8 cellular contexts compared by ENCODE assay signal in genomic region chr13:98570929-98571372, GRCh38. TPM values are rescaled to one million over a fixed set of nuclear protein-coding genes. Genes with fewer than 3 reads are reported as not detected.
DNase-seq lines count a peak whose midpoint lies in the region; ATAC-seq and TF ChIP-seq lines count a peak whose summit lies in the region.

No MANE protein-coding gene starts in this region.

- DNase-seq in GM10248 (ENCODE audit: extremely low spot score) (peak; percentile 81), activated B cell treated with CpG ODN at 0.5 μM for 24 hours (peak; percentile 39), fibroblast of peridontal ligament (ENCODE audit: extremely low read depth) (peak; percentile 17), renal cortical epithelial cell (ENCODE audit: low read depth) (peak; percentile 87), HCEC 1CT (no peak), NCI-H1694 (lab: John Stamatoyannopoulos, UW) (no peak)

- H3K4me3 Mint-ChIP-seq in activated B cell treated with CpG ODN at 0.5 μM for 24 hours = peak overlapping the region; percentile 82

- intact Hi-C loops in activated B cell treated with CpG ODN at 0.5 μM for 24 hours (cut with micrococcal nuclease) = loop anchor here (1.0 to 10.0 kb wide), 9 partner anchors 28 to 1138 kb away; partner anchors contain the start of genes CLYBL and UBAC2

- H3K9me3 Mint-ChIP-seq in activated B cell treated with CpG ODN at 0.5 μM for 24 hours = no peaks in the 10 kb centered on the region

- H3K27me3 Mint-ChIP-seq in activated B cell treated with CpG ODN at 0.5 μM for 24 hours = no peaks in the 10 kb centered on the region

- CTCF ChIA-PET in GM10248 (lab: Yijun Ruan, JAX) (interaction anchor here (1.0 to 2.6 kb wide), 8 partner anchors 19 to 125 kb away, joined by 3 to 12 read pairs (median 4); no protein-coding TSS in a partner anchor), activated B cell treated with CpG ODN at 0.5 μM for 24 hours (lab: Charles Lee) (interaction anchor here (1.0 to 1.4 kb wide), 4 partner anchors 62 to 126 kb away, joined by 3 to 6 read pairs (median 5); no protein-coding TSS in a partner anchor)

- ATAC-seq in GM21423 (IDR thresholded peaks at IDR 0.05; ENCODE audit: unreplicated experiment) (peak; percentile 84), HG03571 (IDR thresholded peaks at IDR 0.05; ENCODE audit: unreplicated experiment) (peak; percentile 79), activated B cell treated with CpG ODN at 0.5 μM for 24 hours (ENCODE audit: low read depth) (peak; percentile 84)

- peaks cover 12% of the 10 kb centered on the region for H3K36me3 Mint-ChIP-seq in activated B cell treated with CpG ODN at 0.5 μM for 24 hours (ENCODE audit: low read depth)

- POLR2A ChIA-PET in GM10248 (lab: Yijun Ruan, JAX) (no interaction called here), activated B cell treated with CpG ODN at 0.5 μM for 24 hours (lab: Charles Lee) (interaction anchor here (0.5 to 1.6 kb wide), 15 partner anchors 15 to 94 kb away, joined by 3 to 11 read pairs (median 4); no protein-coding TSS in a partner anchor)

- TF ChIP-seq CTCF in GM10248 (IDR thresholded peaks at IDR 0.05; ENCODE audit: control extremely low read depth, extremely low read depth, low read depth, missing control alignments) (no peak), activated B cell treated with CpG ODN at 0.5 μM for 24 hours (IDR thresholded peaks at IDR 0.05) (no peak)

- H3K27ac Mint-ChIP-seq in activated B cell treated with CpG ODN at 0.5 μM for 24 hours = peak overlapping the region; percentile 91

- H3K4me1 Mint-ChIP-seq in activated B cell treated with CpG ODN at 0.5 μM for 24 hours = peaks cover 99% of the 10 kb centered on the region

RNA-seq across cellular contexts. Expression of gene STK24, which starts 6.0 kb away (rescaled TPM):
- total RNA-seq in activated B cell treated with CpG ODN at 0.5 μM for 24 hours = 74.8 and 84.8 TPM in 2 replicates
- 82.0 and 86.3 TPM in 2 replicates for total RNA-seq in renal cortical epithelial cell

Comparison
In these comparisons a context has a peak if more than half of its experiments do, and no peak if none do; other contexts are left out.
1. DNase-seq: peak in GM10248 (single experiment), activated B cell treated with CpG ODN at 0.5 μM for 24 hours (single experiment), fibroblast of peridontal ligament (single experiment) and renal cortical epithelial cell (single experiment); none in HCEC 1CT (single experiment) and NCI-H1694 (single experiment).
2. Peak in every context shown above with its lines, with median percentiles within 50 percentile points of each other: ATAC-seq.